ENCODE assay signal across 1 cellular context in the genomic region with DNA sequence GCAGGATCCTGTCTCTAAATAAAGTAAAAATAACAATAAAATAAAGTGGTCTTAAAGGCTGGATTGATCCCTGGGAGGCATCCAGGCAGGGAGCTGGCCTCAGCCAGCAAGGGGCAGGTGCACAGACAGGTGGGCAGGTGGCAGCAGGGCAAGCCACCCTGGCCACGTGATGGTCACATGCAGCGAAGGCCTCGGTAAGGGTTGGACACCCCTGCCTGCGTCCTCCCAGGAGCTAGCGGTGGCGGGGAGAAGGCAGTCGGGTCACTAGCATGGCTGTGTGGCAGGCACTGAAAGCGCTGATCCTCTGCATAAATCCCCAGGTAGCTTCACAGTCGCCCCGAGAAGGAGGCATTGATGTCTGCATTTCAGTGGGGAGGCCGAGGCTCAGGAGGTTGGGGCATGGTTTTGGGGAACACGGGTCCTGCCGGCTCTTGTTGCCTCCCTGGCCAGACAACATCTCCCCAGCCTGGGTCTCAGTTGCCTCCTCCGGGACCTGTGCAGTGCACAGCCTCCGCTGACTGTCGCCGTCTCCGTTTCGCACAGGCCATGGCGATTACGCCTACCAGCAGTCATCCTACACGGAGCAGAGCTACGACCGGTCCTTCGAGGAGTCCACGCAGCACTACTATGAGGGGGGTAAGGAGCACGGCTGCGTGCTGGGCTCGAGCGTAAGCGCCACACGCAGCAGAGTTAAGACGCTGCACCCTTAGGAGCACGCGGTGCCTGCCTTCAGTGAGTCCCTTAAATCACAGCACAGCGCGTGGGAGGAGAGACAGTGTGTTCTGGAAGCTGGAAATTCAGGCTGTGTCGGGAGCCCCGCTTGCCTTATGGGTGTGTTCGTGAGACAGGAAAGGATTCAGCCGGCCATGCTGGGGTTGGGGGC.
TF ChIP-seq lines count a peak whose summit lies in the region.

No MANE protein-coding gene starts in this region.

TF ChIP-seq in GM12878, 131 proteins besides CTCF, POLR2A, EP300 and RAD21:
- TF ChIP-seq TCF3 (IDR thresholded peaks at IDR 0.05; ENCODE audit: borderline replicate concordance, insufficient read depth, low read depth, low read length) = 0 out of 2 replicates have a peak, but pooled peaks have one; percentile 52
- TF ChIP-seq BCL3 (IDR thresholded peaks at IDR 0.05; ENCODE audit: borderline replicate concordance, insufficient read depth, low read depth, low read length, poor library complexity, severe bottlenecking) = peak; percentile 82
- TF ChIP-seq ATF7 (IDR thresholded peaks at IDR 0.05; ENCODE audit: low read depth) = no peak
